ENCODE assay signal across 26 cellular contexts in the genomic region with DNA sequence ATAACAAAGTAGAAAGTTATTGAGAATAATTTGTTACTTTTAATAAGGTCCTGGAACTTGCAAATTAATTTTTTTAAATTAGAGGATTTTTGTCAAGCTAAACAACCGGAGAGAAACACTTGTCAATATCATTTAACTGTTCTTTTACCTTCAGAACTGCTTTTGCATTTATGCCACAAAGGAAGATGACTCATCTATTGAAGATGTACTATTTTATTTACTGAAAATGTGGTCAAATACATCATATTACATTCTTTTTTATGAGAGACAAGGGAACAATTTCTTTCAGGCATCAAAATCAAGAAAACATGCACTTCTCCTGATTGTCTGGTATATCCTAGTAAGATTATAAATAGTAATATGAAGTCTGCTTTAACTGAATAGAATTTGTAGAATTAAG.
"Had no signal": no experiment of that assay in that cellular context is flagged by ENCODE, and none has a peak within 500 bp of the region (broad histone marks: within the 10 kb centered on the region; RNA-seq: fewer than 3 reads in every experiment).

No MANE protein-coding gene starts in this region.

- H3K4me3 ChIP-seq: esophagus muscularis mucosa, gastrocnemius medialis, left ventricle myocardium inferior, lung, mucosa of descending colon, spleen, suprapubic skin, tibial nerve had no signal

- H3K36me3 ChIP-seq: esophagus muscularis mucosa, gastrocnemius medialis, left ventricle myocardium inferior, spleen, suprapubic skin, tibial nerve had no signal

- H3K27me3 ChIP-seq: esophagus muscularis mucosa, gastrocnemius medialis, spleen, suprapubic skin, tibial nerve had no signal

- H3K4me1 ChIP-seq: esophagus muscularis mucosa, gastrocnemius medialis, left ventricle myocardium inferior, spleen, suprapubic skin, tibial nerve had no signal

- H3K27ac ChIP-seq: esophagus muscularis mucosa, gastrocnemius medialis, left ventricle myocardium inferior, spleen, suprapubic skin, tibial nerve had no signal

- FAIRE-seq: astrocyte had no signal

- DNase-seq: activated CD4-positive, alpha-beta memory T cell treated with anti-CD3 and anti-CD28 coated beads, Interleukin-2, amount 10 ng/mL, durations not matched to agents 7 days and 5 days; activated CD4-positive, alpha-beta T cell treated with anti-CD3 and anti-CD28 coated beads for 1 hour; activated CD4-positive, alpha-beta T cell treated with anti-CD3 and anti-CD28 coated beads, Interleukin-2, amount 10 ng/mL, durations not matched to agents 7 days and 5 days; activated CD8-positive, alpha-beta memory T cell treated with anti-CD3 and anti-CD28 coated beads, Interleukin-2, amount 50 U/mL, for 48 hours; activated gamma-delta T cell; activated naive CD4-positive, alpha-beta T cell treated with anti-CD3 and anti-CD28 coated beads, Interleukin-2, amount 10 ng/mL, durations not matched to agents 7 days and 5 days; activated naive CD8-positive, alpha-beta T cell treated with anti-CD3 and anti-CD28 coated beads, Interleukin-2, amount 10 ng/mL, durations not matched to agents 7 days and 5 days; activated T-cell treated with anti-CD3 and anti-CD28 coated beads, Interleukin-2, amount 50 U/mL, for 24 hours; amniotic stem cell; dermis blood vessel endothelial cell; effector CD4-positive, alpha-beta T cell; gastrocnemius medialis; glutamatergic neuron; islet precursor cell; left ventricle myocardium inferior; mucosa of descending colon; posterior cingulate gyrus; right cardiac atrium; spleen; stimulated activated naive CD4-positive, alpha-beta T cell had no signal

- H3K9me3 ChIP-seq: esophagus muscularis mucosa, gastrocnemius medialis, left ventricle myocardium inferior, mucosa of descending colon, spleen, suprapubic skin, tibial nerve had no signal

- ATAC-seq: gastrocnemius medialis; mucosa of descending colon; natural killer cell treated with Interleukin-12 subunit alpha and Interleukin-12 subunit beta and Interleukin-15 and Interleukin-18, amount 100 ng/mL, for 72 hours; right cardiac atrium had no signal
